In genomic region chrX:48911407-48912182, GRCh38 we compare ENCODE assay signal across 8 cellular contexts. TPM values are rescaled to one million over a fixed set of nuclear protein-coding genes. Genes with fewer than 3 reads are reported as not detected.
A peak's percentile ranks its signal among the peaks of the same experiment; 100 is the strongest.
DNase-seq lines count a peak whose midpoint lies in the region; ATAC-seq, FAIRE-seq and TF ChIP-seq lines count a peak whose summit lies in the region.

SLC35A2 (minus strand) TSS chrX:48911646; CDS start chrX:48911636, 10 bp downstream.

- peaks cover 3% of the 10 kb centered on the region for H3K4me1 ChIP-seq in smooth muscle cell (ENCODE audit: low read depth)

- peak within 1 kb of the TSS; percentile 94 for H3K4me3 Mint-ChIP-seq in activated B cell treated with CpG ODN at 0.5 μM for 24 hours

- peak within 1 kb of the TSS; percentile 86 for H3K27ac ChIP-seq in smooth muscle cell (ENCODE audit: low read depth)

- peak within 1 kb of the TSS; percentile 94 for H3K9ac ChIP-seq in smooth muscle cell (ENCODE audit: low read depth)

- no peaks in the 10 kb centered on the region for H3F3A ChIP-seq in smooth muscle cell (ENCODE audit: low read depth)

- POLR2A ChIA-PET in activated B cell treated with CpG ODN at 0.5 μM for 24 hours (lab: Charles Lee), result interaction anchor here (0.6 to 16.0 kb wide), 21 partner anchors 9 to 280 kb away, joined by 3 to 718 read pairs (median 4); partner anchors contain the start of genes GRIPAP1, HDAC6, KCND1 and OTUD5

- peak; percentile 74 for DNase-seq in A172 (ENCODE audit: low spot score)
- peak; percentile 61 for DNase-seq in NCI-H345 treated with DMSO at 0.1 percent for 48 hours (lab: John Stamatoyannopoulos, UW; ENCODE audit: unreplicated experiment)
- peak; percentile 76 for DNase-seq in activated B cell treated with CpG ODN at 0.5 μM for 24 hours
- DNase-seq in bronchial epithelial cell (ENCODE audit: low read depth), result peak; percentile 78
- DNase-seq in inferior parietal cortex (ENCODE audit: extremely low spot score), result peak; percentile 78
- peak; percentile 35 for DNase-seq in smooth muscle cell (lab: John Stamatoyannopoulos, UW; ENCODE audit: unreplicated experiment)

- peak within 1 kb of the TSS; percentile 94 for H3K27ac Mint-ChIP-seq in activated B cell treated with CpG ODN at 0.5 μM for 24 hours

- H3K4me3 ChIP-seq in bronchial epithelial cell (ENCODE audit: low read depth, low read length) (peak within 1 kb of the TSS; percentile 55), smooth muscle cell (peak within 1 kb of the TSS; percentile 68)

- H3K36me3 ChIP-seq in bronchial epithelial cell (ENCODE audit: control insufficient read depth, insufficient read depth, low read length) (peaks cover 3% of the 10 kb centered on the region), smooth muscle cell (ENCODE audit: low read depth) (no peaks in the 10 kb centered on the region)

- CTCF ChIA-PET in activated B cell treated with CpG ODN at 0.5 μM for 24 hours (lab: Charles Lee), result interaction anchor here (1.2 kb wide), 1 partner anchor 20 kb away, joined by 4 read pairs; no protein-coding TSS in a partner anchor

- peaks cover 32% of the 10 kb centered on the region for H3K79me2 ChIP-seq in smooth muscle cell (ENCODE audit: low read depth)

- H2AFZ ChIP-seq in smooth muscle cell (ENCODE audit: low read depth), result peak within 1 kb of the TSS; percentile 61

- 40% methylated on average over 60 of the region's 60 CpGs for WGBS in smooth muscle cell (ENCODE audit: low lambda C conversion rate)

- TF ChIP-seq CTCF in activated B cell treated with CpG ODN at 0.5 μM for 24 hours (IDR thresholded peaks at IDR 0.05), result no peak
- no peak for TF ChIP-seq CTCF in bronchial epithelial cell (IDR thresholded peaks at IDR 0.05; ENCODE audit: insufficient read depth, low read length, severe bottlenecking)
- no peak for TF ChIP-seq CTCF in smooth muscle cell (IDR thresholded peaks at IDR 0.05; ENCODE audit: borderline replicate concordance, insufficient read depth, poor library complexity, severe bottlenecking)

- H3K9me3 ChIP-seq in smooth muscle cell (replicated peaks; ENCODE audit: low read depth), result no peaks in the 10 kb centered on the region

- intact Hi-C loops in activated B cell treated with CpG ODN at 0.5 μM for 24 hours (cut with micrococcal nuclease), result loop anchor here (1.0 to 10.0 kb wide), 3 partner anchors 14 to 1077 kb away; partner anchors contain the start of genes PQBP1, TIMM17B and ZNF81

- no peaks in the 10 kb centered on the region for H3K27me3 ChIP-seq in bronchial epithelial cell (ENCODE audit: control insufficient read depth, insufficient read depth, low read length)
- no peaks in the 10 kb centered on the region for H3K27me3 ChIP-seq in smooth muscle cell (ENCODE audit: low read depth)

- peaks cover 55% of the 10 kb centered on the region for H3K4me1 Mint-ChIP-seq in activated B cell treated with CpG ODN at 0.5 μM for 24 hours

- peaks cover 18% of the 10 kb centered on the region for H4K20me1 ChIP-seq in smooth muscle cell (ENCODE audit: low read depth)

- no peaks in the 10 kb centered on the region for H3K27me3 Mint-ChIP-seq in activated B cell treated with CpG ODN at 0.5 μM for 24 hours

- peaks cover 52% of the 10 kb centered on the region for H3K36me3 Mint-ChIP-seq in activated B cell treated with CpG ODN at 0.5 μM for 24 hours (ENCODE audit: low read depth)

- ATAC-seq in GM18868 (IDR thresholded peaks at IDR 0.05; ENCODE audit: unreplicated experiment), result peak; percentile 77
- peak; percentile 66 for ATAC-seq in HG03139 (IDR thresholded peaks at IDR 0.05; ENCODE audit: unreplicated experiment)
- ATAC-seq in activated B cell treated with CpG ODN at 0.5 μM for 24 hours (ENCODE audit: low read depth), result peak; percentile 74

- peak within 1 kb of the TSS; percentile 93 for H3K4me2 ChIP-seq in smooth muscle cell

- peak; percentile 13 for FAIRE-seq in bronchial epithelial cell (lab: Jason Lieb, UNC)

- no peaks in the 10 kb centered on the region for H3K9me3 Mint-ChIP-seq in activated B cell treated with CpG ODN at 0.5 μM for 24 hours

RNA-seq across cellular contexts. Expression of gene SLC35A2, which starts in this region (rescaled TPM):
- total RNA-seq in A172 (2014; rRNA removed; shearing (Covaris generic)), result 18.9 and 32.6 TPM in 2 replicates
- total RNA-seq in activated B cell treated with CpG ODN at 0.5 μM for 24 hours (17.3 and 18.4 TPM in 2 replicates), bronchial epithelial cell (19.3 and 21.9 TPM in 2 replicates), smooth muscle cell (72.0 and 73.3 TPM in 2 replicates)
- polyA plus RNA-seq in smooth muscle cell, result 98.2 and 99.9 TPM in 2 replicates

Comparison
In these comparisons a context has a peak if more than half of its experiments do, and no peak if none do; other contexts are left out.
1. Peak in every context shown above with its lines: DNase-seq, ATAC-seq, H3K4me3 ChIP-seq and H3K27ac ChIP-seq.